Comparison of ENCODE assay signal across 14 cellular contexts in genomic region chr2:9001778-9002177, GRCh38. TPM values are rescaled to one million over a fixed set of nuclear protein-coding genes. Genes with fewer than 3 reads are reported as not detected.
DNase-seq lines count a peak whose midpoint lies in the region; ATAC-seq, FAIRE-seq and TF ChIP-seq lines count a peak whose summit lies in the region.
"Had no signal": no experiment of that assay in that cellular context is flagged by ENCODE, and none has a peak within 500 bp of the region (broad histone marks: within the 10 kb centered on the region; RNA-seq: fewer than 3 reads in every experiment).

No MANE protein-coding gene starts in this region.

- H3K36me3 ChIP-seq in HCT116 (ENCODE audit: control insufficient read depth in 1 of 2, insufficient read depth in 2 of 2, low read length in 2 of 2) (no peaks in the 10 kb centered on the region), H7 (replicated peaks; ENCODE audit: control insufficient read depth, insufficient read depth, low read length) (no peaks in the 10 kb centered on the region), spleen (no peaks in the 10 kb centered on the region)
- H3K36me3 ChIP-seq: esophagus muscularis mucosa had no signal

- peaks cover 6% of the 10 kb centered on the region for H3K36me3 Mint-ChIP-seq in brain
- H3K36me3 Mint-ChIP-seq: naive B cell had no signal

- no TSS peak for BruUV-seq in HCT116 (replicated peaks; lab: Mats Ljungman, UMichigan)

- H3K9me2 ChIP-seq in HCT116 (ENCODE audit: insufficient read depth): no peaks in the 10 kb centered on the region

- DNase-seq in A549 (ENCODE audit: low read depth in 1 of 2, low spot score in 1 of 2) (no peak), HCT116 (ENCODE audit: low read depth, low spot score) (no peak), medulla oblongata (ENCODE audit: extremely low spot score) (peak; percentile 15), Kasumi-1 (lab: John Stamatoyannopoulos, UW) (no peak), H7 (no peak), spleen (no peak)
- DNase-seq: activated T-cell treated with anti-CD3 and anti-CD28 coated beads for 4 hours; body of pancreas; naive B cell; stimulated activated CD4-positive, alpha-beta T cell treated with anti-CD3 and anti-CD28 coated beads, Interleukin-15, amount 100 ng/mL, for 24 hours had no signal

- TF ChIP-seq POLR2A in A549 (IDR thresholded peaks at IDR 0.05; ENCODE audit: low read length) (no peak), HCT116 (IDR thresholded peaks at IDR 0.05; ENCODE audit: borderline replicate concordance, extremely low read depth, insufficient read depth, insufficient read length) (no peak), spleen (IDR thresholded peaks at IDR 0.05) (no peak)

- intact Hi-C loops in HCT116 (cut with micrococcal nuclease) (no loop called here), spleen (cut with DNase I; ENCODE audit: low total_unique reads) (no loop called here)

- H3K27ac ChIP-seq in A549 (peak overlapping the region in 1 of 2 experiments; percentile 91; a peak in 1 of 6 replicates), HCT116 (ENCODE audit: low read depth, low read length) (no peak overlapping the region), spleen (peak overlapping the region in 2 of 8 donors; percentile 86 to 90)
- H3K27ac ChIP-seq: body of pancreas had no signal

- H3K27me3 ChIP-seq in HCT116 (ENCODE audit: insufficient read depth, low read length) (no peaks in the 10 kb centered on the region), H7 (ENCODE audit: control insufficient read depth, insufficient read depth, low read length) (no peaks in the 10 kb centered on the region; the same call in 1 of the 2 replicates), spleen (replicated peaks in 1 of 7) (peaks cover 0 to 26% (median 12%) of the 10 kb centered on the region in 7 donors)
- H3K27me3 ChIP-seq: body of pancreas, esophagus muscularis mucosa had no signal

- H3K79me2 ChIP-seq in HCT116 (ENCODE audit: insufficient read depth, low read length): peaks cover 20% of the 10 kb centered on the region

- 91% methylated on average over 8 of the region's 8 CpGs for WGBS in A549 (ENCODE audit: missing lambda C conversion rate)
- 80 to 94% (median 90%) methylated on average over 8 of the region's 8 CpGs for WGBS in spleen, 5 donors

- no peak overlapping the region for H2AFZ ChIP-seq in HCT116 (ENCODE audit: low read depth, low read length, poor library complexity, severe bottlenecking)

- FAIRE-seq in A549 (lab: Jason Lieb, UNC): no peak
- FAIRE-seq: islet of Langerhans had no signal

- H3K4me1 Mint-ChIP-seq in brain: peaks cover 69% of the 10 kb centered on the region

- H3K27me3 Mint-ChIP-seq in brain: peaks cover 8% of the 10 kb centered on the region

- no peak overlapping the region for H3K9ac ChIP-seq in HCT116 (ENCODE audit: low read length)

- CTCF ChIA-PET in A549 (lab: Yijun Ruan, JAX): no interaction called here
- CTCF ChIA-PET in HCT116 (lab: Charles Lee): no interaction called here

- POLR2A ChIA-PET in A549 (lab: Yijun Ruan, JAX) (no interaction called here), HCT116 (lab: Charles Lee) (no interaction called here)

- no peak for TF ChIP-seq CTCF in A549 (IDR thresholded peaks at IDR 0.05)
- TF ChIP-seq CTCF in HCT116 (IDR thresholded peaks at IDR 0.05 in 2 of 3, conservative IDR thresholded peaks at IDR 0.05 in 1 of 3; ENCODE audit: borderline replicate concordance in 1 of 3, insufficient read depth in 1 of 3, low read depth in 2 of 3, low read length in 2 of 3): no peak
- TF ChIP-seq CTCF in brain (conservative IDR thresholded peaks at IDR 0.05): no peak
- TF ChIP-seq CTCF in spleen (IDR thresholded peaks at IDR 0.05 in 8 of 11, conservative IDR thresholded peaks at IDR 0.05 in 3 of 11): no peak

- H3K9me3 Mint-ChIP-seq in brain: no peaks in the 10 kb centered on the region
- H3K9me3 Mint-ChIP-seq: naive B cell had no signal

- peak overlapping the region in 2 of 5 experiments; percentile 70 to 95 for H3K27ac Mint-ChIP-seq in brain

- peak overlapping the region; percentile 92 to 99 (median 96) for H3K4me3 Mint-ChIP-seq in brain

- H3K4me2 ChIP-seq in A549 (peak overlapping the region; percentile 90), HCT116 (ENCODE audit: low read length) (peak overlapping the region; percentile 86; the same call in 1 of the 2 replicates)

- no peak for TF ChIP-seq RAD21 in A549 (conservative IDR thresholded peaks at IDR 0.05 in 1 of 2, IDR thresholded peaks at IDR 0.05 in 1 of 2)
- TF ChIP-seq RAD21 in HCT116 (IDR thresholded peaks at IDR 0.05; ENCODE audit: low read depth): no peak

- H4K20me1 ChIP-seq in HCT116 (ENCODE audit: insufficient read depth): no peaks in the 10 kb centered on the region

- ATAC-seq in A549 (no peak), HCT116 (no peak), GM19463 (IDR thresholded peaks at IDR 0.05; ENCODE audit: unreplicated experiment) (no peak)
- ATAC-seq: body of pancreas had no signal

- RAD21 ChIA-PET in HCT116 (lab: Charles Lee; ENCODE audit: low non-redundant PET in 1 of 2, low total read pairs in 2 of 2, uncharacterized antibody in 2 of 2, unreplicated experiment in 2 of 2): no interaction called here

- H3K4me1 ChIP-seq in A549: peaks cover 37% of the 10 kb centered on the region; the same call in 2 of the 3 replicates
- peaks cover 18 to 45% of the 10 kb centered on the region in 2 experiments for H3K4me1 ChIP-seq in HCT116 (ENCODE audit: control insufficient read depth in 1 of 2, insufficient read depth in 2 of 2, low read length in 2 of 2)
- H3K4me1 ChIP-seq in spleen: peaks cover 6 to 73% (median 22%) of the 10 kb centered on the region in 6 donors

- no peaks in the 10 kb centered on the region for H3K9me3 ChIP-seq in A549
- H3K9me3 ChIP-seq in HCT116 (ENCODE audit: control insufficient read depth in 1 of 2, insufficient read depth in 1 of 2, low read depth in 1 of 2, low read length in 2 of 2): no peaks in the 10 kb centered on the region
- no peaks in the 10 kb centered on the region for H3K9me3 ChIP-seq in spleen
- H3K9me3 ChIP-seq: body of pancreas, esophagus muscularis mucosa had no signal

- TF ChIP-seq EP300 in A549 (IDR thresholded peaks at IDR 0.05): no peak

- H3K4me3 ChIP-seq in A549 (no peak overlapping the region; the same call in 2 of the 3 replicates), HCT116 (replicated peaks in 1 of 2; ENCODE audit: low read depth in 1 of 2, low read length in 2 of 2) (no peak overlapping the region), H7 (ENCODE audit: insufficient read depth, low read depth, low read length) (no peak overlapping the region), spleen (peak overlapping the region in 3 of 8 donors; percentile 72 to 85 (median 80))
- H3K4me3 ChIP-seq: body of pancreas had no signal

TF ChIP-seq in A549, 52 proteins besides CTCF, POLR2A, EP300 and RAD21 (continues in another document):
- TF ChIP-seq CHD2 (IDR thresholded peaks at IDR 0.05; ENCODE audit: low read length, partially characterized antibody) (no peak), HEYL (CRISPR knock-in tag; IDR thresholded peaks at IDR 0.05) (no peak), PHF8 (IDR thresholded peaks at IDR 0.05; ENCODE audit: borderline replicate concordance, low read depth) (no peak), HOXB5 (CRISPR knock-in tag; IDR thresholded peaks at IDR 0.05) (no peak), PBX3 (IDR thresholded peaks at IDR 0.05) (no peak), NFE2L2 (conservative IDR thresholded peaks at IDR 0.05; ENCODE audit: low read length) (no peak)

TF ChIP-seq in HCT116, 20 proteins besides CTCF, POLR2A, EP300 and RAD21 (continues in another document):
- no peak for TF ChIP-seq SIN3A (IDR thresholded peaks at IDR 0.05; ENCODE audit: low read depth)
- no peak for TF ChIP-seq SP1 (IDR thresholded peaks at IDR 0.05; ENCODE audit: low read depth)
- no peak for TF ChIP-seq MAX (IDR thresholded peaks at IDR 0.05)
- TF ChIP-seq YY1 (IDR thresholded peaks at IDR 0.05; ENCODE audit: extremely low read depth, insufficient replicate concordance, low read depth, low read length): no peak
- no peak for TF ChIP-seq TCF7L2 (IDR thresholded peaks at IDR 0.05; ENCODE audit: borderline replicate concordance, extremely low read depth, insufficient read depth, insufficient read length)
- no peak for TF ChIP-seq SRF (IDR thresholded peaks at IDR 0.05; ENCODE audit: low read depth)
- no peak for TF ChIP-seq ATF3 (IDR thresholded peaks at IDR 0.05)
- no peak for TF ChIP-seq ZBTB33 (IDR thresholded peaks at IDR 0.05; ENCODE audit: extremely low read depth, insufficient replicate concordance, low read length)
- TF ChIP-seq CBX3 (IDR thresholded peaks at IDR 0.05; ENCODE audit: low read depth): no peak
- no peak for TF ChIP-seq FOSL1 (IDR thresholded peaks at IDR 0.05; ENCODE audit: low read depth)

RNA-seq across cellular contexts. Expression of gene MBOAT2, which starts 1.7 kb away (rescaled TPM):
- 32.3 and 33.3 TPM in 2 replicates for polyA plus RNA-seq in A549 (2011; rRNA removed)
- 9.8 and 11.5 TPM in 2 replicates for polyA plus RNA-seq in A549 (2012; cell fraction: cytosol; rRNA removed)
- polyA plus RNA-seq in A549 (2012; cell fraction: nucleus; rRNA removed): 9.3 and 19.7 TPM in 2 replicates
- 31.1 to 37.3 TPM (median 33.1 TPM) in 3 replicates for polyA plus RNA-seq in A549 (2017; fragmentation: RNase III; extraction: RNeasy Plus Mini Kit Qiagen cat#74134 plus additional on column Dnase treatment)
- polyA minus RNA-seq in A549 (2011; rRNA and poly(A)+ RNA removed): 22.0 and 30.8 TPM in 2 replicates
- total RNA-seq in HCT116 (2021; ENCODE audit: unreplicated experiment): 16.8 TPM
- 10.8 and 12.3 TPM in 2 replicates for polyA plus RNA-seq in HCT116 (2012)
- 12.0 TPM for polyA plus RNA-seq in brain (ENCODE audit: insufficient read depth, low read depth, low replicate concordance)
- total RNA-seq in H7 (2014; rRNA removed; shearing (Covaris generic)): 16.4 and 23.9 TPM in 2 replicates
- total RNA-seq in spleen: 10 to 100 TPM; 10.4 to 44.1 (median 24.2) TPM
- 1 to 10 TPM; 1.9 to 3.7 (median 1.9) TPM for polyA plus RNA-seq in spleen
